Comparison of ENCODE assay signal across 8 cellular contexts in genomic region chr2:43221660-43222471, GRCh38. TPM values are rescaled to one million over a fixed set of nuclear protein-coding genes. Genes with fewer than 3 reads are reported as not detected.
A peak's percentile ranks its signal among the peaks of the same experiment; 100 is the strongest.
DNase-seq lines count a peak whose midpoint lies in the region; ATAC-seq and TF ChIP-seq lines count a peak whose summit lies in the region.

No MANE protein-coding gene starts in this region.

- H3K4me1 Mint-ChIP-seq in activated naive CD4-positive, alpha-beta T cell treated with anti-CD3 and anti-CD28 coated beads for 36 hours (ENCODE audit: low read depth): peaks cover 49% of the 10 kb centered on the region
- H3K4me1 Mint-ChIP-seq in natural killer cell: peaks cover 61 to 66% of the 10 kb centered on the region in 2 donors

- peaks cover 27 to 61% (median 42%) of the 10 kb centered on the region in 10 experiments for H3K4me1 ChIP-seq in BLaER1 treated with 17β-estradiol and CSF1 and Interleukin-3, amounts not matched to agents 10 nM and 100 nM
- peaks cover 43% of the 10 kb centered on the region for H3K4me1 ChIP-seq in testis

- TF ChIP-seq CTCF in fibroblast of villous mesenchyme (IDR thresholded peaks at IDR 0.05; ENCODE audit: insufficient read depth, low read depth, low read length) (no peak), natural killer cell (IDR thresholded peaks at IDR 0.05) (no peak), testis (IDR thresholded peaks at IDR 0.05) (no peak)

- 16 to 20% methylated on average over 8 of the region's 8 CpGs for WGBS in testis, 2 donors

- H3K9ac ChIP-seq in BLaER1 treated with 17β-estradiol and CSF1 and Interleukin-3, amounts not matched to agents 10 nM and 100 nM: peak overlapping the region; percentile 91 to 100 (median 98)

- no peaks in the 10 kb centered on the region for H3K9me3 Mint-ChIP-seq in activated naive CD4-positive, alpha-beta T cell treated with anti-CD3 and anti-CD28 coated beads for 36 hours
- no peaks in the 10 kb centered on the region for H3K9me3 Mint-ChIP-seq in natural killer cell

- CTCF ChIA-PET in activated naive CD4-positive, alpha-beta T cell treated with anti-CD3 and anti-CD28 coated beads for 36 hours (lab: Charles Lee): interaction anchor here (0.6 to 13.9 kb wide), 16 partner anchors 26 to 371 kb away, joined by 3 to 505 read pairs (median 6); no protein-coding TSS in a partner anchor

- peaks cover 33% of the 10 kb centered on the region for H3K36me3 Mint-ChIP-seq in activated naive CD4-positive, alpha-beta T cell treated with anti-CD3 and anti-CD28 coated beads for 36 hours (ENCODE audit: low read depth)
- H3K36me3 Mint-ChIP-seq in natural killer cell: peaks cover 20% of the 10 kb centered on the region

- H3K4me3 Mint-ChIP-seq in activated naive CD4-positive, alpha-beta T cell treated with anti-CD3 and anti-CD28 coated beads for 36 hours: peak overlapping the region; percentile 93
- H3K4me3 Mint-ChIP-seq in natural killer cell: peak overlapping the region; percentile 82

- intact Hi-C loops in activated naive CD4-positive, alpha-beta T cell treated with anti-CD3 and anti-CD28 coated beads for 36 hours (cut with micrococcal nuclease): no loop called here
- intact Hi-C loops in natural killer cell (cut with micrococcal nuclease): no loop called here
- intact Hi-C loops in testis (cut with DNase I; ENCODE audit: low total_unique reads): loop anchor here (5.0 to 10.0 kb wide), 3 partner anchors 200 to 377 kb away; no protein-coding TSS in a partner anchor

- no peaks in the 10 kb centered on the region for H3K27me3 Mint-ChIP-seq in activated naive CD4-positive, alpha-beta T cell treated with anti-CD3 and anti-CD28 coated beads for 36 hours (ENCODE audit: low read depth)
- peaks cover 0 to 4% of the 10 kb centered on the region in 2 donors for H3K27me3 Mint-ChIP-seq in natural killer cell (ENCODE audit: low read depth in 2 of 2)

- H3K27me3 ChIP-seq in BLaER1 treated with 17β-estradiol and CSF1 and Interleukin-3, amounts not matched to agents 10 nM and 100 nM: no peaks in the 10 kb centered on the region
- H3K27me3 ChIP-seq in testis: no peaks in the 10 kb centered on the region

- DNase-seq in HS-5 (ENCODE audit: low read depth) (peak; percentile 80), RKO (ENCODE audit: low spot score) (peak; percentile 90), fibroblast of villous mesenchyme (ENCODE audit: low read depth) (peak; percentile 98), natural killer cell (peak; percentile 56), testis (peak; percentile 92)
- DNase-seq in activated naive CD4-positive, alpha-beta T cell treated with anti-CD3 and anti-CD28 coated beads for 36 hours: peak; percentile 84

- TF ChIP-seq POLR2A in testis (IDR thresholded peaks at IDR 0.05): no peak

- H4K20me1 ChIP-seq in BLaER1 treated with 17β-estradiol and CSF1 and Interleukin-3, amounts not matched to agents 10 nM and 100 nM: peaks cover 38 to 61% (median 48%) of the 10 kb centered on the region in 11 experiments

- H3K4me2 ChIP-seq in BLaER1 treated with 17β-estradiol and CSF1 and Interleukin-3, amounts not matched to agents 10 nM and 100 nM: peak overlapping the region; percentile 90 to 99 (median 97)

- peak overlapping the region; percentile 88 to 100 (median 97) for H3K27ac ChIP-seq in BLaER1 treated with 17β-estradiol and CSF1 and Interleukin-3, amounts not matched to agents 10 nM and 100 nM
- peak overlapping the region; percentile 92 to 100 for H3K27ac ChIP-seq in testis

- peaks cover 0 to 13% (median 0%) of the 10 kb centered on the region in 11 experiments; a peak in 7 of 22 replicates for H3K9me3 ChIP-seq in BLaER1 treated with 17β-estradiol and CSF1 and Interleukin-3, amounts not matched to agents 10 nM and 100 nM (replicated peaks in 1 of 11)
- H3K9me3 ChIP-seq in testis: no peaks in the 10 kb centered on the region

- H3K36me3 ChIP-seq in BLaER1 treated with 17β-estradiol and CSF1 and Interleukin-3, amounts not matched to agents 10 nM and 100 nM: peaks cover 36 to 46% (median 42%) of the 10 kb centered on the region in 11 experiments
- H3K36me3 ChIP-seq in testis (ENCODE audit: low read depth, missing control alignments): no peaks in the 10 kb centered on the region

- H3K4me3 ChIP-seq in BLaER1 treated with 17β-estradiol and CSF1 and Interleukin-3, amounts not matched to agents 10 nM and 100 nM: peak overlapping the region; percentile 75 to 95 (median 89)
- H3K4me3 ChIP-seq in fibroblast of villous mesenchyme (ENCODE audit: low read depth, low read length) (peak overlapping the region; percentile 96), testis (peak overlapping the region in 1 of 2 donors; percentile 84)

- ATAC-seq in natural killer cell: no peak
- ATAC-seq in GM21360 (IDR thresholded peaks at IDR 0.05; ENCODE audit: unreplicated experiment): no peak

- peak overlapping the region; percentile 98 for H3K27ac Mint-ChIP-seq in activated naive CD4-positive, alpha-beta T cell treated with anti-CD3 and anti-CD28 coated beads for 36 hours
- H3K27ac Mint-ChIP-seq in natural killer cell: peak overlapping the region; percentile 90 to 99

RNA-seq across cellular contexts. Expression of gene ZFP36L2, which starts 4.5 kb away (rescaled TPM):
- 10 to 100 TPM; 37.3 to 38.4 TPM for total RNA-seq in activated naive CD4-positive, alpha-beta T cell treated with anti-CD3 and anti-CD28 coated beads for 36 hours
- 12.2 and 25.9 TPM in 2 replicates for total RNA-seq in fibroblast of villous mesenchyme
- 100 to 1,000 TPM; 376 to 428 (median 418) TPM for total RNA-seq in natural killer cell
- total RNA-seq in testis: 10 to 100 TPM; 35.7 to 54.4 TPM
- polyA plus RNA-seq in testis (ENCODE audit: insufficient read depth, low read depth, low replicate concordance): 45.4 TPM

Comparison
In these comparisons a context has a peak if more than half of its experiments do, and no peak if none do; other contexts are left out.
1. RNA of gene ZFP36L2, which starts 4.5 kb away (total RNA-seq): 376 to 428 TPM in natural killer cell; 35.7 to 54.4 TPM in testis, 37.3 to 38.4 TPM in activated naive CD4-positive, alpha-beta T cell treated with anti-CD3 and anti-CD28 coated beads for 36 hours and 12.2 to 25.9 TPM in fibroblast of villous mesenchyme; every median in the first group is over 4 times any median in the second.
2. Peak in every context shown above with its lines, with median percentiles within 50 percentile points of each other: DNase-seq.